In genomic region chr2:239274391-239275001, GRCh38 we compare ENCODE assay signal across 8 cellular contexts.
DNase-seq lines count a peak whose midpoint lies in the region; ATAC-seq and TF ChIP-seq lines count a peak whose summit lies in the region.

No MANE protein-coding gene starts in this region.

- 76% methylated on average over 14 of the region's 15 CpGs for WGBS in SK-N-SH (ENCODE audit: low lambda C conversion rate)

- no peaks in the 10 kb centered on the region for H3K27me3 Mint-ChIP-seq in natural killer cell (ENCODE audit: low read depth in 2 of 2)

- intact Hi-C loops in natural killer cell (cut with micrococcal nuclease), result loop anchor here (1.0 to 2.0 kb wide), 2 partner anchors 7 to 14 kb away; no protein-coding TSS in a partner anchor

- no peaks in the 10 kb centered on the region for H4K20me1 ChIP-seq in SK-N-SH (ENCODE audit: insufficient read depth)

- peaks cover 3% of the 10 kb centered on the region; the same call in 1 of the 2 replicates for H3K79me2 ChIP-seq in SK-N-SH (ENCODE audit: insufficient read depth)

- peak overlapping the region; percentile 86 for H3K4me3 Mint-ChIP-seq in natural killer cell

- DNase-seq in SK-N-SH (peak; percentile 75), natural killer cell (no peak), cerebellar nuclear complex (lab: John Stamatoyannopoulos, UW) (no peak), iPS-NIHi7 (ENCODE audit: extremely low spot score) (no peak), cerebellum (ENCODE audit: low spot score) (no peak)
- peak in 2 of 3 donors; percentile 25 to 32 for DNase-seq in effector memory CD4-positive, alpha-beta T cell

- H3K27ac Mint-ChIP-seq in natural killer cell, result peak overlapping the region in 1 of 2 donors; percentile 93

- H3K9me3 ChIP-seq in SK-N-SH, result no peaks in the 10 kb centered on the region
- no peaks in the 10 kb centered on the region for H3K9me3 ChIP-seq in effector memory CD4-positive, alpha-beta T cell (ENCODE audit: control insufficient read depth, low read length)

- no peak for TF ChIP-seq CTCF in SK-N-SH (IDR thresholded peaks at IDR 0.05)
- no peak for TF ChIP-seq CTCF in natural killer cell (IDR thresholded peaks at IDR 0.05)

- H3K4me2 ChIP-seq in SK-N-SH, result peak overlapping the region; percentile 74

- H3K9me3 Mint-ChIP-seq in natural killer cell, result no peaks in the 10 kb centered on the region

- peaks cover 76 to 84% of the 10 kb centered on the region in 2 donors for H3K4me1 Mint-ChIP-seq in natural killer cell

- POLR2A ChIA-PET in SK-N-SH (lab: Yijun Ruan, JAX), result interaction anchor here (0.6 to 2.2 kb wide), 4 partner anchors 29 to 566 kb away, joined by 3 to 9 read pairs (median 4); no protein-coding TSS in a partner anchor

- H3K9me2 ChIP-seq in SK-N-SH, result no peaks in the 10 kb centered on the region

- peaks cover 24 to 91% of the 10 kb centered on the region in 2 experiments for H3K4me1 ChIP-seq in SK-N-SH (ENCODE audit: control insufficient read depth in 1 of 2, insufficient read depth in 2 of 2, low read depth in 1 of 2, low read length in 1 of 2)
- peaks cover 20% of the 10 kb centered on the region for H3K4me1 ChIP-seq in effector memory CD4-positive, alpha-beta T cell (ENCODE audit: control insufficient read depth, insufficient read depth, low read length, poor library complexity, severe bottlenecking)

- H3K27me3 ChIP-seq in SK-N-SH (ENCODE audit: insufficient read depth), result no peaks in the 10 kb centered on the region
- no peaks in the 10 kb centered on the region for H3K27me3 ChIP-seq in effector memory CD4-positive, alpha-beta T cell (replicated peaks; ENCODE audit: control insufficient read depth, insufficient read depth, low read length, poor library complexity, severe bottlenecking)

- TF ChIP-seq RAD21 in SK-N-SH (IDR thresholded peaks at IDR 0.05; ENCODE audit: low read length), result no peak

- CTCF ChIA-PET in SK-N-SH (lab: Yijun Ruan, JAX), result interaction anchor here (1.2 to 1.9 kb wide), 4 partner anchors 46 to 395 kb away, joined by 3 to 8 read pairs (median 3); no protein-coding TSS in a partner anchor

- peak overlapping the region; percentile 15 to 28; a peak in 3 of 4 replicates for H3K4me3 ChIP-seq in SK-N-SH (ENCODE audit: low read depth in 2 of 2, low read length in 1 of 2)
- H3K4me3 ChIP-seq in effector memory CD4-positive, alpha-beta T cell (ENCODE audit: insufficient read depth, low read depth, low read length, poor library complexity, severe bottlenecking), result peak overlapping the region; percentile 54

- H2AFZ ChIP-seq in SK-N-SH (ENCODE audit: low read depth), result peak overlapping the region; percentile 59; the same call in 1 of the 2 replicates

- no peaks in the 10 kb centered on the region for H3K36me3 Mint-ChIP-seq in natural killer cell

- TF ChIP-seq EP300 in SK-N-SH (IDR thresholded peaks at IDR 0.05; ENCODE audit: borderline replicate concordance in 1 of 2, low read depth in 1 of 2, low read length in 1 of 2), result no peak

- ATAC-seq in GM19455 (IDR thresholded peaks at IDR 0.05; ENCODE audit: unreplicated experiment), result peak; percentile 21
- peak; percentile 30 to 57 (median 36) for ATAC-seq in natural killer cell
- no peak for ATAC-seq in HG03095 (IDR thresholded peaks at IDR 0.05; ENCODE audit: unreplicated experiment)

- no peaks in the 10 kb centered on the region for H3K36me3 ChIP-seq in SK-N-SH (replicated peaks in 1 of 2; ENCODE audit: control insufficient read depth in 1 of 2, insufficient read depth in 2 of 2, low read length in 1 of 2)
- no peaks in the 10 kb centered on the region for H3K36me3 ChIP-seq in effector memory CD4-positive, alpha-beta T cell (ENCODE audit: control insufficient read depth, insufficient read depth, low read length)

- H3K27ac ChIP-seq in SK-N-SH (ENCODE audit: low read depth in 2 of 2, low read length in 1 of 2), result peak overlapping the region; percentile 82 to 100
- H3K27ac ChIP-seq in effector memory CD4-positive, alpha-beta T cell (ENCODE audit: insufficient read depth, low read length, poor library complexity, severe bottlenecking), result peak overlapping the region; percentile 67

- peak overlapping the region; percentile 59 for H3K9ac ChIP-seq in SK-N-SH

- no peaks in the 10 kb centered on the region for H3F3A ChIP-seq in SK-N-SH (replicated peaks; ENCODE audit: insufficient read depth)

TF ChIP-seq in SK-N-SH, 30 proteins besides CTCF, POLR2A, EP300 and RAD21:
- TF ChIP-seq EZH2phosphoT487 (IDR thresholded peaks at IDR 0.05; ENCODE audit: borderline replicate concordance, low read depth), result no peak

Comparison
In these comparisons a context has a peak if more than half of its experiments do, and no peak if none do; other contexts are left out.
1. DNase-seq: peak in SK-N-SH (single experiment) and effector memory CD4-positive, alpha-beta T cell (2 of 3); none in natural killer cell (single experiment), cerebellar nuclear complex (0 of 2), iPS-NIHi7 (single experiment) and cerebellum (single experiment).